Comparison of ENCODE assay signal across 18 cellular contexts in the genomic region with DNA sequence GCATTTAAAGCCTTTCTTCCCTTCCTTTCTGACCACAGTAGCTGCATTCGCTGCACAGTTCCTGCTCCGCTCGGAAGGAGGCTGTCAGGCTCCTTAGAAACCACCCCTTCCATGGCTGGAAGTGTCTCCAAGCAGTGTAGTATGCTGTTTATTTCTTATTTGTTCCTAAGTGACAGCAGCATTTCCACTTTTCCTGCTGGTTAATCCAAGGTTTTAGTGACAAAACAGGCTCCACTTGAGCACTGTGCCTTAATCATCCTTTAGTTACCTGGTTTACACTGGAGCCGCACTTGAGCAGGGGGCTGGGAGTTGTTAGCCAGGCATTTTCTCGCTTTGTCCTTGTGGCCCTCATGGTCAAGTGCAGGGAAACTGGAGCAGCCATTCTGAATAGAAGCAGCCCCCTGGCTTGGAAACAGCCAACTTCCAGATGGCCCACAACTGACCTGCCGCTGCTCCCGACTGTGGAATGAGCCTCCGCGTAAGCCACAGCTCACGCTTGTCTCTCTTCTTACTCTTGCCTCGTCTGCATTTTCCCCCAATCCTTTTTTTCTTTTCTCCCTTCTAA.
DNase-seq lines count a peak whose midpoint lies in the region; FAIRE-seq and TF ChIP-seq lines count a peak whose summit lies in the region.
"Had no signal": no experiment of that assay in that cellular context is flagged by ENCODE, and none has a peak within 500 bp of the region (broad histone marks: within the 10 kb centered on the region; RNA-seq: fewer than 3 reads in every experiment).

No MANE protein-coding gene starts in this region.

- H2AFZ ChIP-seq in H9 (ENCODE audit: low read length) = peak overlapping the region; percentile 29
- peak overlapping the region; percentile 42 for H2AFZ ChIP-seq in astrocyte (ENCODE audit: low read depth, low read length)

- WGBS in H9 (ENCODE audit: extremely low coverage, insufficient read length, low lambda C conversion rate) = no CpG with 5 or more reads among the region's 11 CpGs
- no CpG with 5 or more reads among the region's 11 CpGs for WGBS in mesendoderm (ENCODE audit: extremely low coverage, insufficient coverage, low lambda C conversion rate)

- no peak overlapping the region for H4K91ac ChIP-seq in H9 (ENCODE audit: insufficient read length, low read depth, low read length)

- H3K9me3 ChIP-seq in H9 (ENCODE audit: control insufficient read depth, low read depth, low read length) (no peaks in the 10 kb centered on the region), astrocyte (ENCODE audit: insufficient read depth, low read depth, low read length) (no peaks in the 10 kb centered on the region)

- no peak overlapping the region for H2BK20ac ChIP-seq in H9 (ENCODE audit: low read depth, low read length, poor library complexity, severe bottlenecking)

- TF ChIP-seq CTCF in H9 (conservative IDR thresholded peaks at IDR 0.05) (no peak), astrocyte (IDR thresholded peaks at IDR 0.05; ENCODE audit: insufficient read depth, low read depth, low read length) (no peak)

- H4K20me1 ChIP-seq in H9 (ENCODE audit: control insufficient read depth, insufficient read depth, insufficient read length) = no peaks in the 10 kb centered on the region
- H4K20me1 ChIP-seq in astrocyte (ENCODE audit: insufficient read depth, low read length) = no peaks in the 10 kb centered on the region

- H3K18ac ChIP-seq in H9 (ENCODE audit: insufficient read length, low read depth, low read length) (peak overlapping the region; percentile 3), mesendoderm (ENCODE audit: low read length) (no peak overlapping the region)

- no peak overlapping the region for H2BK15ac ChIP-seq in H9 (ENCODE audit: low read depth, low read length)
- no peak overlapping the region for H2BK15ac ChIP-seq in mesendoderm (replicated peaks; ENCODE audit: low read depth)

- H2BK5ac ChIP-seq in H9 (ENCODE audit: insufficient read length, low read length) (no peak overlapping the region), mesendoderm (ENCODE audit: low read length) (no peak overlapping the region)

- no peak overlapping the region for H3K4ac ChIP-seq in H9 (ENCODE audit: low read depth, low read length)
- H3K4ac ChIP-seq in mesendoderm (ENCODE audit: low read depth, low read length) = no peak overlapping the region

- H3K23me2 ChIP-seq in H9 (ENCODE audit: insufficient read length, low read depth, low read length, poor library complexity, severe bottlenecking) = no peaks in the 10 kb centered on the region

- peak overlapping the region; percentile 3 for H3K4me3 ChIP-seq in astrocyte (ENCODE audit: insufficient read depth, low read depth, low read length)
- H3K4me3 ChIP-seq in mesendoderm (ENCODE audit: low read length) = no peak overlapping the region

- no peak overlapping the region for H3K14ac ChIP-seq in H9 (ENCODE audit: insufficient read depth, low read length)

- H3K23ac ChIP-seq in H9 (ENCODE audit: insufficient read length, low read depth, low read length) = no peak overlapping the region
- no peak overlapping the region for H3K23ac ChIP-seq in mesendoderm (ENCODE audit: low read length)

- H3K4me1 Mint-ChIP-seq in H9 (peaks cover 37 to 44% of the 10 kb centered on the region in 2 experiments), astrocyte (ENCODE audit: low read depth, unreplicated experiment) (no peaks in the 10 kb centered on the region)

- H3T11ph ChIP-seq in H9 (ENCODE audit: low read length) = no peak overlapping the region

- H3K4me1 ChIP-seq in H9 (ENCODE audit: insufficient read depth, low read length) (peaks cover 6% of the 10 kb centered on the region; the same call in 1 of the 2 replicates), astrocyte (ENCODE audit: insufficient read depth, low read length) (no peaks in the 10 kb centered on the region), mesendoderm (ENCODE audit: control insufficient read depth, low read depth, low read length) (no peaks in the 10 kb centered on the region)

- H3K27me3 Mint-ChIP-seq in H9 (ENCODE audit: low read depth) (no peaks in the 10 kb centered on the region; the same call in 1 of the 2 replicates), astrocyte (ENCODE audit: low read depth, unreplicated experiment) (peaks cover 3% of the 10 kb centered on the region)

- H2BK12ac ChIP-seq in H9 (ENCODE audit: insufficient read length, low read depth, low read length) = no peak overlapping the region

- H3K27me3 ChIP-seq in H9 (ENCODE audit: insufficient read depth, low read length) = no peaks in the 10 kb centered on the region
- no peaks in the 10 kb centered on the region for H3K27me3 ChIP-seq in astrocyte (ENCODE audit: insufficient read depth, low read length)
- H3K27me3 ChIP-seq in mesendoderm (ENCODE audit: insufficient read depth, low read length, poor library complexity) = no peaks in the 10 kb centered on the region

- H3K27ac ChIP-seq in H9 (ENCODE audit: insufficient read length, low read depth, low read length) (no peak overlapping the region), astrocyte (ENCODE audit: low read depth, low read length) (no peak overlapping the region), mesendoderm (ENCODE audit: low read depth, low read length) (no peak overlapping the region)
- H3K27ac ChIP-seq: 22Rv1, C4-2B had no signal

- H3K9me3 Mint-ChIP-seq in H9 = no peaks in the 10 kb centered on the region
- H3K9me3 Mint-ChIP-seq in astrocyte (ENCODE audit: unreplicated experiment) = peaks cover 3% of the 10 kb centered on the region

- no peak overlapping the region; a peak in 1 of 7 replicates for H3K27ac Mint-ChIP-seq in H9
- H3K27ac Mint-ChIP-seq in astrocyte (ENCODE audit: unreplicated experiment) = no peak overlapping the region

- H2AK5ac ChIP-seq in H9 (ENCODE audit: insufficient read length, low read length) = no peak overlapping the region
- no peak overlapping the region for H2AK5ac ChIP-seq in mesendoderm (ENCODE audit: low read length)

- H4K8ac ChIP-seq in H9 (replicated peaks; ENCODE audit: insufficient read length, low read depth, low read length) = no peak overlapping the region
- H4K8ac ChIP-seq in mesendoderm (ENCODE audit: low read depth, low read length) = no peak overlapping the region

- H3K56ac ChIP-seq in H9 (ENCODE audit: insufficient read length, low read depth, low read length) (no peak overlapping the region), mesendoderm (ENCODE audit: low read length) (no peak overlapping the region)

- H2BK120ac ChIP-seq in H9 (ENCODE audit: low read depth, low read length, poor library complexity, severe bottlenecking) (no peak overlapping the region), mesendoderm (ENCODE audit: low read depth, low read length) (no peak overlapping the region)

- H3K36me3 ChIP-seq in astrocyte (ENCODE audit: insufficient read depth, low read length) (no peaks in the 10 kb centered on the region), mesendoderm (ENCODE audit: control insufficient read depth, insufficient read depth, low read length) (no peaks in the 10 kb centered on the region)

- FAIRE-seq in astrocyte (lab: Jason Lieb, UNC) = no peak

- H3K79me2 ChIP-seq in H9 (ENCODE audit: insufficient read depth, low read length) (no peaks in the 10 kb centered on the region), astrocyte (ENCODE audit: insufficient read depth, low read length) (no peaks in the 10 kb centered on the region), mesendoderm (ENCODE audit: control insufficient read depth, insufficient read depth, low read length) (no peaks in the 10 kb centered on the region)

- no peak overlapping the region for H3K9ac ChIP-seq in H9 (ENCODE audit: extremely low read depth, insufficient read length, low read length)
- no peak overlapping the region for H3K9ac ChIP-seq in astrocyte (ENCODE audit: low read length)
- H3K9ac ChIP-seq in mesendoderm (ENCODE audit: low read length) = no peak overlapping the region

- H3K4me2 ChIP-seq in H9 (ENCODE audit: insufficient read depth, insufficient read length, low read length) (no peak overlapping the region), astrocyte (ENCODE audit: low read length) (peak overlapping the region; percentile 48), mesendoderm (ENCODE audit: low read length) (no peak overlapping the region)

- DNase-seq in NCI-H1417 (lab: John Stamatoyannopoulos, UW) (peak in 2 of 3 experiments; percentile 51), NCI-H1417 treated with DMSO at 0.1 percent for 48 hours (lab: John Stamatoyannopoulos, UW) (no peak), H9 (peak; percentile 43), astrocyte (ENCODE audit: low read depth) (peak; percentile 18), mesendoderm (peak; percentile 25), GOT3 (lab: John Stamatoyannopoulos, UW) (no peak), ureter (ENCODE audit: low spot score) (no peak)
- no peak for DNase-seq in NK-92 treated with Interleukin-12 subunit alpha and Interleukin-12 subunit beta, amount 100 ng/mL, for 24 hours (lab: John Stamatoyannopoulos, UW)
- DNase-seq: COR-L47, DMS153, HCEC 1CT, IMR-90, NCI-H1436, NCI-H2081 treated with DMSO at 0.1 percent for 48 hours, NCI-H446, PC-3 had no signal

- H3K36me3 Mint-ChIP-seq in H9 (ENCODE audit: insufficient read depth in 1 of 3, low read depth in 3 of 3) = no peaks in the 10 kb centered on the region
- H3K36me3 Mint-ChIP-seq in astrocyte (ENCODE audit: low read depth, unreplicated experiment) = no peaks in the 10 kb centered on the region

- H3K79me1 ChIP-seq in H9 (ENCODE audit: insufficient read depth, low read depth, low read length, poor library complexity, severe bottlenecking) = no peaks in the 10 kb centered on the region
- H3K79me1 ChIP-seq in mesendoderm (ENCODE audit: low read length) = no peaks in the 10 kb centered on the region

- H3K4me3 Mint-ChIP-seq in H9 (no peak overlapping the region), astrocyte (ENCODE audit: unreplicated experiment) (no peak overlapping the region)

- H4K5ac ChIP-seq in H9 (ENCODE audit: insufficient read length, low read depth, low read length) (no peak overlapping the region), mesendoderm (ENCODE audit: low read length) (no peak overlapping the region)

Comparison
In these comparisons a context has a peak if more than half of its experiments do, and no peak if none do; other contexts are left out.
1. DNase-seq: peak in NCI-H1417 (2 of 3), H9 (single experiment), astrocyte (single experiment) and mesendoderm (single experiment); none in NCI-H1417 treated with DMSO at 0.1 percent for 48 hours (single experiment), GOT3 (single experiment), ureter (single experiment) and NK-92 treated with Interleukin-12 subunit alpha and Interleukin-12 subunit beta, amount 100 ng/mL, for 24 hours (single experiment).